In genomic region chr1:100200060-100200459, GRCh38 we compare ENCODE assay signal across 8 cellular contexts. TPM values are rescaled to one million over a fixed set of nuclear protein-coding genes. Genes with fewer than 3 reads are reported as not detected.
DNase-seq lines count a peak whose midpoint lies in the region; TF ChIP-seq lines count a peak whose summit lies in the region.
"Not testable (repeated sequence)": the region's sequence is repeated elsewhere in the genome, so short reads cannot be mapped to it uniquely, and the experiment has no call there.
"Had no signal": no experiment of that assay in that cellular context is flagged by ENCODE, and none has a peak within 500 bp of the region (broad histone marks: within the 10 kb centered on the region; RNA-seq: fewer than 3 reads in every experiment).

No MANE protein-coding gene starts in this region.

- not testable (repeated sequence) for H3K27me3 ChIP-seq in H9 (ENCODE audit: insufficient read depth, low read length); HUES64 (ENCODE audit: insufficient read depth, low read length); NT2/D1 (ENCODE audit: insufficient read depth, insufficient read length); ectodermal cell (ENCODE audit: control insufficient read depth, insufficient read depth, low read length, poor library complexity, severe bottlenecking); cardiac muscle cell; mesendoderm (ENCODE audit: insufficient read depth, low read length, poor library complexity); neuronal stem cell (ENCODE audit: control insufficient read depth in 3 of 3, insufficient read depth in 3 of 3, low read depth in 1 of 3, low read length in 3 of 3)

- not testable (repeated sequence) for H4K5ac ChIP-seq in H9 (ENCODE audit: insufficient read length, low read depth, low read length); mesendoderm (ENCODE audit: low read length)

- not testable (repeated sequence) for H3K18ac ChIP-seq in H9 (ENCODE audit: insufficient read length, low read depth, low read length); mesendoderm (ENCODE audit: low read length); neuronal stem cell (ENCODE audit: low read length)

- H3K4me1 ChIP-seq in H9 (ENCODE audit: insufficient read depth, low read length); HUES64 (ENCODE audit: insufficient read depth, low read length); NT2/D1 (ENCODE audit: insufficient read depth, insufficient read length); ectodermal cell (ENCODE audit: control insufficient read depth, insufficient read depth, low read length); cardiac muscle cell (ENCODE audit: low read depth); mesendoderm (ENCODE audit: control insufficient read depth, low read depth, low read length); neuronal stem cell (ENCODE audit: control insufficient read depth in 2 of 2, insufficient read depth in 1 of 2, low read depth in 1 of 2, low read length in 2 of 2): not testable (repeated sequence)

- H3K14ac ChIP-seq in H9 (ENCODE audit: insufficient read depth, low read length); neuronal stem cell (ENCODE audit: low read length): not testable (repeated sequence)

- H2BK5ac ChIP-seq in H9 (ENCODE audit: insufficient read length, low read length); mesendoderm (ENCODE audit: low read length); neuronal stem cell (ENCODE audit: low read length): not testable (repeated sequence)

- H3K27ac Mint-ChIP-seq in H9, result peak overlapping the region in 2 of 3 experiments; percentile 46 to 80; a peak in 3 of 7 replicates

- H3K23ac ChIP-seq in H9 (ENCODE audit: insufficient read length, low read depth, low read length); mesendoderm (ENCODE audit: low read length); neuronal stem cell (ENCODE audit: low read depth, low read length, poor library complexity): not testable (repeated sequence)

- H2BK15ac ChIP-seq in H9 (ENCODE audit: low read depth, low read length); mesendoderm (replicated peaks; ENCODE audit: low read depth); neuronal stem cell (ENCODE audit: low read length): not testable (repeated sequence)

- not testable (repeated sequence) for H3K4me2 ChIP-seq in H9 (ENCODE audit: insufficient read depth, insufficient read length, low read length); mesendoderm (ENCODE audit: low read length)
- H3K4me2 ChIP-seq in neuronal stem cell (ENCODE audit: insufficient read depth, low read length, poor library complexity, severe bottlenecking), result peak overlapping the region; percentile 18

- not testable (repeated sequence) for H2BK12ac ChIP-seq in H9 (ENCODE audit: insufficient read length, low read depth, low read length); neuronal stem cell (ENCODE audit: low read length)

- H3K36me3 ChIP-seq in HUES64 (ENCODE audit: insufficient read depth, low read length) (peaks cover 49% of the 10 kb centered on the region), NT2/D1 (ENCODE audit: insufficient read depth, insufficient read length, low read length) (peaks cover 34% of the 10 kb centered on the region), cardiac muscle cell (peaks cover 11% of the 10 kb centered on the region), neuronal stem cell (replicated peaks in 1 of 2; ENCODE audit: control insufficient read depth in 2 of 2, insufficient read depth in 2 of 2, low read length in 2 of 2) (peaks cover 0 to 64% of the 10 kb centered on the region in 2 donors)
- not testable (repeated sequence) for H3K36me3 ChIP-seq in ectodermal cell (ENCODE audit: control insufficient read depth, insufficient read depth, low read length); mesendoderm (ENCODE audit: control insufficient read depth, insufficient read depth, low read length)

- not testable (repeated sequence) for H3K27ac ChIP-seq in H9 (ENCODE audit: insufficient read length, low read depth, low read length); mesendoderm (ENCODE audit: low read depth, low read length); neuronal stem cell (replicated peaks; ENCODE audit: low read length)
- H3K27ac ChIP-seq in HUES64 (ENCODE audit: low read depth, low read length) (peak overlapping the region; percentile 41; the same call in 1 of the 2 replicates), ectodermal cell (ENCODE audit: insufficient read depth, low read depth, low read length, poor library complexity, severe bottlenecking) (peak overlapping the region; percentile 16), cardiac muscle cell (peak overlapping the region; percentile 3)

- H3K79me2 ChIP-seq in H9 (ENCODE audit: insufficient read depth, low read length); mesendoderm (ENCODE audit: control insufficient read depth, insufficient read depth, low read length): not testable (repeated sequence)

- not testable (repeated sequence) for DNase-seq in H9; cardiac muscle cell (ENCODE audit: low read depth in 1 of 2, low spot score in 1 of 2); neuronal stem cell (ENCODE audit: low spot score)
- DNase-seq in NT2/D1 (ENCODE audit: low read depth, low spot score) (peak; percentile 40), mesendoderm (peak; percentile 76)

- WGBS in H9 (ENCODE audit: extremely low coverage, insufficient read length, low lambda C conversion rate), result no CpG with 5 or more reads among the region's 6 CpGs
- 38% methylated on average over 6 of the region's 6 CpGs for WGBS in HUES64
- 18 to 29% methylated on average over 6 of the region's 6 CpGs for WGBS in ectodermal cell, 2 experiments
- no CpG with 5 or more reads among the region's 6 CpGs for WGBS in mesendoderm (ENCODE audit: extremely low coverage, insufficient coverage, low lambda C conversion rate)
- WGBS in neuronal stem cell (ENCODE audit: extremely low coverage in 2 of 2, insufficient read length in 2 of 2, insufficient replicate concordance in 1 of 2), 2 donors, result no CpG with 5 or more reads among the region's 6 CpGs

- H2BK120ac ChIP-seq in H9 (ENCODE audit: low read depth, low read length, poor library complexity, severe bottlenecking); mesendoderm (ENCODE audit: low read depth, low read length); neuronal stem cell (ENCODE audit: low read depth, low read length): not testable (repeated sequence)

- not testable (repeated sequence) for H4K91ac ChIP-seq in H9 (ENCODE audit: insufficient read length, low read depth, low read length); neuronal stem cell (ENCODE audit: low read depth, low read length, poor library complexity)

- not testable (repeated sequence) for H3K9me3 ChIP-seq in H9 (ENCODE audit: control insufficient read depth, low read depth, low read length); HUES64 (ENCODE audit: insufficient read depth, low read depth, low read length); NT2/D1 (ENCODE audit: insufficient read depth, low read length); ectodermal cell (ENCODE audit: control insufficient read depth, low read length); cardiac muscle cell (ENCODE audit: low read depth); neuronal stem cell (replicated peaks in 1 of 2; ENCODE audit: control insufficient read depth in 2 of 2, insufficient read depth in 1 of 2, low read depth in 1 of 2, low read length in 2 of 2)

- H4K8ac ChIP-seq in H9 (replicated peaks; ENCODE audit: insufficient read length, low read depth, low read length); mesendoderm (ENCODE audit: low read depth, low read length); neuronal stem cell (ENCODE audit: low read depth, low read length): not testable (repeated sequence)

- not testable (repeated sequence) for H3K27me3 Mint-ChIP-seq in H9 (ENCODE audit: low read depth)

- H2AFZ ChIP-seq in H9 (ENCODE audit: low read length); neuronal stem cell (ENCODE audit: low read length): not testable (repeated sequence)

- H3T11ph ChIP-seq in H9 (ENCODE audit: low read length), result not testable (repeated sequence)

- not testable (repeated sequence) for H2AK5ac ChIP-seq in H9 (ENCODE audit: insufficient read length, low read length); mesendoderm (ENCODE audit: low read length); neuronal stem cell (ENCODE audit: low read depth, low read length)

- not testable (repeated sequence) for H2BK20ac ChIP-seq in H9 (ENCODE audit: low read depth, low read length, poor library complexity, severe bottlenecking)

- H3K56ac ChIP-seq in H9 (ENCODE audit: insufficient read length, low read depth, low read length); mesendoderm (ENCODE audit: low read length): not testable (repeated sequence)

- TF ChIP-seq CTCF in H9 (conservative IDR thresholded peaks at IDR 0.05); cardiac muscle cell (IDR thresholded peaks at IDR 0.05; ENCODE audit: low read depth, low read length): not testable (repeated sequence)

- not testable (repeated sequence) for H3K79me1 ChIP-seq in H9 (ENCODE audit: insufficient read depth, low read depth, low read length, poor library complexity, severe bottlenecking); mesendoderm (ENCODE audit: low read length); neuronal stem cell (ENCODE audit: low read depth, low read length)

- H3K4me3 Mint-ChIP-seq in H9, result not testable (repeated sequence)

- not testable (repeated sequence) for H4K20me1 ChIP-seq in H9 (ENCODE audit: control insufficient read depth, insufficient read depth, insufficient read length)

- not testable (repeated sequence) for H3K9me3 Mint-ChIP-seq in H9

- H3K36me3 Mint-ChIP-seq in H9 (ENCODE audit: insufficient read depth in 1 of 3, low read depth in 3 of 3), result peaks cover 37 to 66% (median 65%) of the 10 kb centered on the region in 3 experiments

- H3K4me1 Mint-ChIP-seq in H9, result peaks cover 11 to 22% of the 10 kb centered on the region in 2 experiments; a peak in 3 of 4 replicates

- H3K4ac ChIP-seq in H9 (ENCODE audit: low read depth, low read length); mesendoderm (ENCODE audit: low read depth, low read length); neuronal stem cell (ENCODE audit: low read length): not testable (repeated sequence)

- H3K4me3 ChIP-seq in HUES64 (ENCODE audit: low read length); NT2/D1 (ENCODE audit: insufficient read length, low read depth); ectodermal cell (ENCODE audit: insufficient read depth, low read depth, low read length); cardiac muscle cell; mesendoderm (ENCODE audit: low read length); neuronal stem cell (ENCODE audit: low read length in 2 of 2): not testable (repeated sequence)

- H3K9ac ChIP-seq in H9 (ENCODE audit: extremely low read depth, insufficient read length, low read length); mesendoderm (ENCODE audit: low read length); neuronal stem cell (ENCODE audit: low read depth, low read length, poor library complexity): not testable (repeated sequence)
- H3K9ac ChIP-seq in HUES64 (ENCODE audit: low read depth, low read length) (peak overlapping the region; percentile 54; the same call in 1 of the 2 replicates), NT2/D1 (ENCODE audit: insufficient read length, low read depth) (peak overlapping the region; percentile 42)

- not testable (repeated sequence) for H3K23me2 ChIP-seq in H9 (ENCODE audit: insufficient read length, low read depth, low read length, poor library complexity, severe bottlenecking)

RNA-seq across cellular contexts. Expression of gene LRRC39, which starts 22.0 kb away (rescaled TPM):
- 0.20 and 0.37 TPM in 2 replicates for total RNA-seq in H9 (2021)
- 0.45 TPM for polyA plus RNA-seq in HUES64 (2013, experiment 1 of 2)
- polyA plus RNA-seq in HUES64 (2013, experiment 2 of 2), result 0.38 TPM
- polyA plus RNA-seq in ectodermal cell (2013, experiment 1 of 4), result 0.98 TPM
- 1.1 TPM for polyA plus RNA-seq in ectodermal cell (2013, experiment 2 of 4)
- polyA plus RNA-seq in ectodermal cell (2013, experiment 3 of 4), result 0.37 TPM
- 0.57 TPM for polyA plus RNA-seq in ectodermal cell (2013, experiment 4 of 4)
- 13.3 and 17.3 TPM in 2 replicates for total RNA-seq in cardiac muscle cell
- polyA plus RNA-seq in cardiac muscle cell, result 11.6 and 19.9 TPM in 2 replicates
- 0.17 TPM for polyA plus RNA-seq in mesendoderm (2013, experiment 1 of 2)
- polyA plus RNA-seq in mesendoderm (2013, experiment 2 of 2), result 0.11 TPM
- polyA plus RNA-seq in neuronal stem cell (2013, experiment 1 of 2), result 0.77 TPM
- polyA plus RNA-seq in neuronal stem cell (2013, experiment 2 of 2), result 0.66 TPM
- total RNA-seq: A172 had no signal

RNA-seq across cellular contexts. Expression of gene DBT, which starts 49.6 kb away (rescaled TPM):
- total RNA-seq in H9 (2021) (19.0 and 20.3 TPM in 2 replicates), cardiac muscle cell (4.8 and 5.8 TPM in 2 replicates)
- 6.4 TPM for polyA plus RNA-seq in HUES64 (2013, experiment 1 of 2)
- polyA plus RNA-seq in HUES64 (2013, experiment 2 of 2), result 8.2 TPM
- 9.3 TPM for polyA plus RNA-seq in ectodermal cell (2013, experiment 1 of 4)
- polyA plus RNA-seq in ectodermal cell (2013, experiment 2 of 4), result 10.5 TPM
- 9.0 TPM for polyA plus RNA-seq in ectodermal cell (2013, experiment 3 of 4)
- 8.2 TPM for polyA plus RNA-seq in ectodermal cell (2013, experiment 4 of 4)
- polyA plus RNA-seq in cardiac muscle cell, result 9.1 and 9.3 TPM in 2 replicates
- 6.3 TPM for polyA plus RNA-seq in mesendoderm (2013, experiment 1 of 2)
- polyA plus RNA-seq in mesendoderm (2013, experiment 2 of 2), result 6.0 TPM
- polyA plus RNA-seq in neuronal stem cell (2013, experiment 1 of 2), result 6.4 TPM
- polyA plus RNA-seq in neuronal stem cell (2013, experiment 2 of 2), result 6.5 TPM

Comparison
In these comparisons a context has a peak if more than half of its experiments do, and no peak if none do; other contexts are left out.
1. RNA of gene LRRC39, which starts 22.0 kb away (total RNA-seq): 13.3 to 17.3 TPM in cardiac muscle cell; 0.20 to 0.37 TPM in H9; every median in the first group is over 10 times any median in the second.